ENCODE assay signal across 13 cellular contexts in genomic region chr17:18378614-18379013, GRCh38. TPM values are rescaled to one million over a fixed set of nuclear protein-coding genes. Genes with fewer than 3 reads are reported as not detected.
"Had no signal": no experiment of that assay in that cellular context is flagged by ENCODE, and none has a peak within 500 bp of the region (broad histone marks: within the 10 kb centered on the region; RNA-seq: fewer than 3 reads in every experiment).

No MANE protein-coding gene starts in this region.

RNA-seq across cellular contexts. Expression of gene EVPLL, which starts 1.0 kb away (rescaled TPM):
- total RNA-seq: cerebellum; esophagus muscularis mucosa; gastroesophageal sphincter; heart left ventricle; hepatocyte; myocyte; naive thymus-derived CD8-positive, alpha-beta T cell; osteocyte; psoas muscle; right cardiac atrium; spleen; tibial nerve had no signal
- polyA plus RNA-seq: heart left ventricle, hepatocyte, mammary epithelial cell, right cardiac atrium, spleen had no signal
